15 cellular contexts compared by ENCODE assay signal in genomic region chr15:26091184-26091583, GRCh38.
DNase-seq lines count a peak whose midpoint lies in the region; ATAC-seq lines count a peak whose summit lies in the region.
"Had no signal": no experiment of that assay in that cellular context is flagged by ENCODE, and none has a peak within 500 bp of the region (broad histone marks: within the 10 kb centered on the region; RNA-seq: fewer than 3 reads in every experiment).

No MANE protein-coding gene starts in this region.

- DNase-seq in OCI-M1 (lab: John Stamatoyannopoulos, UW) (peak; percentile 2), cerebellar cortex (ENCODE audit: low spot score) (peak; percentile 90), left kidney (ENCODE audit: low read depth, low spot score) (peak; percentile 34), NCI-H2029 treated with DMSO at 0.1 percent for 48 hours (lab: John Stamatoyannopoulos, UW) (no peak), DMS53 (lab: John Stamatoyannopoulos, UW) (no peak), HT-29 (ENCODE audit: low spot score) (no peak)
- DNase-seq: CD4-positive, CD25-positive, alpha-beta regulatory T cell; DMS79; Karpas-422; NCI-H1417; NCI-H1694 treated with DMSO at 0.1 percent for 48 hours; NCI-H69; SW 1271 had no signal

- no peak for ATAC-seq in GM19035 (IDR thresholded peaks at IDR 0.05; ENCODE audit: unreplicated experiment)
- ATAC-seq: Right ventricle myocardium inferior had no signal

Comparison
In these comparisons a context has a peak if more than half of its experiments do, and no peak if none do; other contexts are left out.
1. DNase-seq: peak in OCI-M1 (single experiment), cerebellar cortex (single experiment) and left kidney (single experiment); none in NCI-H2029 treated with DMSO at 0.1 percent for 48 hours (single experiment), DMS53 (single experiment) and HT-29 (single experiment).